In the genomic region with DNA sequence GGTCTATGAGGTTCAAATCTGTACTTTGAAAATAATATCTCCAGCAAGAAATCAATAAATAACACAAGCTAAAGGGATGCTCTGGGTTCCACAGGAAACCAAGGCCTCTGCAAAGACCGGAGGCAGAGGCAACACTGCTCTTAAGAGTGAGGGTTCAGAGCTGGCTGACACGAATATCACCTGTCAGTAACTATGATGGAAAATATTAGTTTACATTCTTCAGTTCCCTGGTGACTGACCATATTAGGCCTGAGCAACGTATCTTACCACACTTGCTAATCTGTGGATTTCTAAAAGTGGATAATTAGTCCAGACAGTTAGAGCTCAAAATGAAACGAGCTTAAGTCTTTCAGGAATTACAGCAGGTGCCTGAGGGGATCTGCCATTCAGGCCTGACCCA, we compare ENCODE assay signal across 21 cellular contexts.
DNase-seq lines count a peak whose midpoint lies in the region; ATAC-seq and TF ChIP-seq lines count a peak whose summit lies in the region.
"Had no signal": no experiment of that assay in that cellular context is flagged by ENCODE, and none has a peak within 500 bp of the region (broad histone marks: within the 10 kb centered on the region; RNA-seq: fewer than 3 reads in every experiment).

No MANE protein-coding gene starts in this region.

- CTCF ChIA-PET in activated B cell treated with CpG ODN at 0.5 μM for 24 hours (lab: Charles Lee) = no interaction called here

- POLR2A ChIA-PET in activated B cell treated with CpG ODN at 0.5 μM for 24 hours (lab: Charles Lee) = no interaction called here

- TF ChIP-seq CTCF in activated B cell treated with CpG ODN at 0.5 μM for 24 hours (IDR thresholded peaks at IDR 0.05) = no peak
- no peak for TF ChIP-seq CTCF in mucosa of descending colon (IDR thresholded peaks at IDR 0.05)

- H3K4me1 ChIP-seq in mucosa of descending colon (ENCODE audit: low read depth) = no peaks in the 10 kb centered on the region
- H3K4me1 ChIP-seq: ascending aorta, BE2C, left ventricle myocardium inferior, parathyroid adenoma, tibial nerve had no signal

- ATAC-seq in GM19463 (IDR thresholded peaks at IDR 0.05; ENCODE audit: unreplicated experiment) = peak; percentile 43
- ATAC-seq in HG02884 (IDR thresholded peaks at IDR 0.05; ENCODE audit: unreplicated experiment) = peak; percentile 54
- peak; percentile 31 for ATAC-seq in activated B cell treated with CpG ODN at 0.5 μM for 24 hours (ENCODE audit: low read depth)
- peak; percentile 83 for ATAC-seq in stimulated activated memory B cell treated with anti-CD40 and anti-IgM and Interleukin-4, amounts not matched to agents 10 μg/mL and 1 μg/mL and 100 μg/mL, for 72 hours
- no peak for ATAC-seq in mucosa of descending colon

- no peaks in the 10 kb centered on the region for H3K9me3 Mint-ChIP-seq in activated B cell treated with CpG ODN at 0.5 μM for 24 hours
- no peaks in the 10 kb centered on the region for H3K9me3 Mint-ChIP-seq in stimulated activated memory B cell treated with anti-CD40 and anti-IgM and Interleukin-4, amounts not matched to agents 10 μg/mL and 1 μg/mL and 100 μg/mL, for 72 hours
- H3K9me3 Mint-ChIP-seq: T-helper 2 cell treated with Interferon-gamma antibody and Interleukin-4, amounts not matched to agents 5 μg/mL and 100 μg/mL, for 36 hours had no signal

- H3K27ac Mint-ChIP-seq in activated B cell treated with CpG ODN at 0.5 μM for 24 hours = no peak overlapping the region
- H3K27ac Mint-ChIP-seq in stimulated activated memory B cell treated with anti-CD40 and anti-IgM and Interleukin-4, amounts not matched to agents 10 μg/mL and 1 μg/mL and 100 μg/mL, for 72 hours = peak overlapping the region; percentile 20
- H3K27ac Mint-ChIP-seq: T-helper 2 cell treated with Interferon-gamma antibody and Interleukin-4, amounts not matched to agents 5 μg/mL and 100 μg/mL, for 36 hours had no signal

- no peaks in the 10 kb centered on the region for H3K9me3 ChIP-seq in mucosa of descending colon
- H3K9me3 ChIP-seq: ascending aorta, BE2C, tibial nerve had no signal

- H3K4me3 Mint-ChIP-seq in activated B cell treated with CpG ODN at 0.5 μM for 24 hours = no peak overlapping the region
- no peak overlapping the region for H3K4me3 Mint-ChIP-seq in stimulated activated memory B cell treated with anti-CD40 and anti-IgM and Interleukin-4, amounts not matched to agents 10 μg/mL and 1 μg/mL and 100 μg/mL, for 72 hours
- H3K4me3 Mint-ChIP-seq: T-helper 2 cell treated with Interferon-gamma antibody and Interleukin-4, amounts not matched to agents 5 μg/mL and 100 μg/mL, for 36 hours had no signal

- DNase-seq in activated B cell treated with CpG ODN at 0.5 μM for 24 hours = no peak
- no peak for DNase-seq in mucosa of descending colon
- no peak for DNase-seq in NCI-H2227 treated with DMSO at 0.1 percent for 48 hours (lab: John Stamatoyannopoulos, UW)
- no peak for DNase-seq in retina
- DNase-seq: activated CD4-positive, CD25-positive, alpha-beta regulatory T cell treated with anti-CD3 and anti-CD28 coated beads, Interleukin-2, amount 50 U/mL, for 72 hours; activated CD8-positive, alpha-beta memory T cell treated with anti-CD3 and anti-CD28 coated beads, Interleukin-2, amount 50 U/mL, for 4 hours; BE2C; foreskin melanocyte; H7; left ventricle myocardium inferior; NCI-H1694 treated with DMSO at 0.1 percent for 48 hours; NCI-H446; SHP77 treated with DMSO at 0.1 percent for 48 hours; small intestine had no signal

- H3K36me3 Mint-ChIP-seq in activated B cell treated with CpG ODN at 0.5 μM for 24 hours (ENCODE audit: low read depth) = no peaks in the 10 kb centered on the region
- H3K36me3 Mint-ChIP-seq in stimulated activated memory B cell treated with anti-CD40 and anti-IgM and Interleukin-4, amounts not matched to agents 10 μg/mL and 1 μg/mL and 100 μg/mL, for 72 hours = no peaks in the 10 kb centered on the region

- H3K4me1 Mint-ChIP-seq in activated B cell treated with CpG ODN at 0.5 μM for 24 hours = peaks cover 33% of the 10 kb centered on the region
- H3K4me1 Mint-ChIP-seq in stimulated activated memory B cell treated with anti-CD40 and anti-IgM and Interleukin-4, amounts not matched to agents 10 μg/mL and 1 μg/mL and 100 μg/mL, for 72 hours = peaks cover 23% of the 10 kb centered on the region

- H3K36me3 ChIP-seq in mucosa of descending colon (ENCODE audit: low read depth) = no peaks in the 10 kb centered on the region
- H3K36me3 ChIP-seq: ascending aorta, BE2C, left ventricle myocardium inferior, tibial nerve had no signal

- intact Hi-C loops in activated B cell treated with CpG ODN at 0.5 μM for 24 hours (cut with micrococcal nuclease) (no loop called here), mucosa of descending colon (cut with DNase I, micrococcal nuclease) (no loop called here)

- peaks cover 23% of the 10 kb centered on the region for H3K27me3 Mint-ChIP-seq in activated B cell treated with CpG ODN at 0.5 μM for 24 hours
- H3K27me3 Mint-ChIP-seq in stimulated activated memory B cell treated with anti-CD40 and anti-IgM and Interleukin-4, amounts not matched to agents 10 μg/mL and 1 μg/mL and 100 μg/mL, for 72 hours = peaks cover 24% of the 10 kb centered on the region

- H3K4me3 ChIP-seq in mucosa of descending colon = no peak overlapping the region
- H3K4me3 ChIP-seq: ascending aorta, left ventricle myocardium inferior, tibial nerve had no signal
